21 cellular contexts compared by ENCODE assay signal in the genomic region with DNA sequence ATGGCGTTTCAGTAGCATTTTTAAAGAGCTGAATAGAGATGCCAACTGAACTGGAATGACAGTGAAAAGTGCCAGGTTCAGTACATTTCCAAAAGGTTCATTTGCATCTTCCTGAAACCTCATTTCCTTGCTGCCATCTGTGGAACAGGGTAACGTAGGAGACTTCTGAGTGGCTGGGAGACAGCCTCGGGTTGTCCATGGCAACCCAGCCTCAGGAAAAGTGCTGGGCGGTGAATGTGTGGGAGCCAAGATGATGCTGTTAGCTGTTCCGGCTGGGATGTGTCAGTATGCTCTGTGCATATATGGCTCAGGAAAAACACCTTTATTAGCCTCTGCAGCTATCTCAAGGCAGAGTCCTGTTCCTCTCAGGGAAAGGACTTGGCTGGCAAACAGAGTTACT.
DNase-seq lines count a peak whose midpoint lies in the region; ATAC-seq lines count a peak whose summit lies in the region.
"Had no signal": no experiment of that assay in that cellular context is flagged by ENCODE, and none has a peak within 500 bp of the region (broad histone marks: within the 10 kb centered on the region; RNA-seq: fewer than 3 reads in every experiment).

No MANE protein-coding gene starts in this region.

- intact Hi-C loops in left ventricle myocardium superior (cut with micrococcal nuclease) = no loop called here

- DNase-seq in C1 segment of cervical spinal cord (lab: John Stamatoyannopoulos, UW) (peak in 9 of 14 donors; percentile 10 to 99 (median 34)), amygdala (lab: John Stamatoyannopoulos, UW) (peak in 41 of 56 donors; percentile 11 to 83 (median 44)), left ventricle myocardium superior (no peak), occipital lobe (lab: John Stamatoyannopoulos, UW) (peak; percentile 81), MV-4-11 (lab: John Stamatoyannopoulos, UW) (no peak), amniotic stem cell (lab: John Stamatoyannopoulos, UW) (no peak)
- DNase-seq: activated naive CD4-positive, alpha-beta T cell treated with anti-CD3 and anti-CD28 coated beads, Interleukin-2, amount 50 U/mL, for 16 hours; effector memory CD8-positive, alpha-beta T cell; gastrocnemius medialis; GOT3; kidney glomerular epithelial cell; mesendoderm; naive thymus-derived CD4-positive, alpha-beta T cell; NCI-H146; NCI-H2171 treated with DMSO at 0.1 percent for 48 hours; NCI-H82; sigmoid colon; stimulated activated CD8-positive, alpha-beta memory T cell treated with anti-CD3 and anti-CD28 coated beads, Interleukin-4, amount 100 ng/mL, for 48 hours; SW 1271; upper lobe of right lung had no signal

- ATAC-seq in left ventricle myocardium superior (peak; percentile 42), HG02759 (IDR thresholded peaks at IDR 0.05; ENCODE audit: unreplicated experiment) (no peak)
- ATAC-seq: effector memory CD8-positive, alpha-beta T cell; gastrocnemius medialis; naive thymus-derived CD4-positive, alpha-beta T cell had no signal

Comparison
In these comparisons a context has a peak if more than half of its experiments do, and no peak if none do; other contexts are left out.
1. DNase-seq: peak in C1 segment of cervical spinal cord (9 of 14), amygdala (41 of 56) and occipital lobe (single experiment); none in left ventricle myocardium superior (single experiment), MV-4-11 (single experiment) and amniotic stem cell (single experiment).